13 cellular contexts compared by ENCODE assay signal in genomic region chr1:233520510-233521191, GRCh38.
A peak's percentile ranks its signal among the peaks of the same experiment; 100 is the strongest.
DNase-seq lines count a peak whose midpoint lies in the region; ATAC-seq, FAIRE-seq and TF ChIP-seq lines count a peak whose summit lies in the region.
"Had no signal": no experiment of that assay in that cellular context is flagged by ENCODE, and none has a peak within 500 bp of the region (broad histone marks: within the 10 kb centered on the region; RNA-seq: fewer than 3 reads in every experiment).

No MANE protein-coding gene starts in this region.

- H3K36me3 ChIP-seq in adipocyte (ENCODE audit: control insufficient read depth, insufficient read depth, low read length, severe bottlenecking), result no peaks in the 10 kb centered on the region

- no peaks in the 10 kb centered on the region for H3K27me3 ChIP-seq in adipocyte (replicated peaks; ENCODE audit: control insufficient read depth, insufficient read depth, low read length)

- TF ChIP-seq EP300 in A549 (IDR thresholded peaks at IDR 0.05), result no peak

- 45% methylated on average over 5 of the region's 5 CpGs for WGBS in A549 (ENCODE audit: missing lambda C conversion rate)

- no peak for TF ChIP-seq RAD21 in A549 (conservative IDR thresholded peaks at IDR 0.05 in 1 of 2, IDR thresholded peaks at IDR 0.05 in 1 of 2)

- H3K9me3 ChIP-seq in A549 (no peaks in the 10 kb centered on the region), adipocyte (ENCODE audit: control insufficient read depth, low read length) (no peaks in the 10 kb centered on the region)

- no peak overlapping the region for H3K9ac ChIP-seq in adipocyte (ENCODE audit: low read length)

- peak overlapping the region; percentile 4; the same call in 1 of the 3 replicates for H3K4me2 ChIP-seq in A549

- TF ChIP-seq POLR2A in A549 (IDR thresholded peaks at IDR 0.05; ENCODE audit: low read length), result no peak
- no peak for TF ChIP-seq POLR2A in H54 (IDR thresholded peaks at IDR 0.05; ENCODE audit: low read depth, low read length)

- peak; percentile 55 to 74 for DNase-seq in A549 (ENCODE audit: low read depth in 1 of 2, low spot score in 1 of 2)
- peak; percentile 36 for DNase-seq in H54 (ENCODE audit: insufficient read length, low spot score)
- peak; percentile 22 for DNase-seq in adipocyte (ENCODE audit: low read depth)
- DNase-seq in kidney glomerular epithelial cell (lab: John Stamatoyannopoulos, UW), result peak; percentile 73
- no peak for DNase-seq in HuH-7.5 (ENCODE audit: low spot score)
- no peak for DNase-seq in frontal cortex (ENCODE audit: low spot score in 2 of 2)
- DNase-seq in cerebellar cortex (ENCODE audit: low spot score), result no peak
- DNase-seq: activated T-cell treated with anti-CD3 and anti-CD28 coated beads, Interleukin-2, amount 50 U/mL, for 4 hours; NCI-H2227 treated with DMSO at 0.1 percent for 48 hours; stimulated activated CD4-positive, alpha-beta T cell treated with anti-CD3 and anti-CD28 coated beads, Interleukin-2, amount 100 ng/mL, for 24 hours had no signal

- peak overlapping the region in 1 of 2 experiments; percentile 55; a peak in 2 of 6 replicates for H3K27ac ChIP-seq in A549

- peak; percentile 88 to 94 for ATAC-seq in A549
- no peak for ATAC-seq in HG02678 (IDR thresholded peaks at IDR 0.05; ENCODE audit: unreplicated experiment)
- ATAC-seq: activated T-cell treated with anti-CD3 and anti-CD28 coated beads, Interleukin-2, amount 50 U/mL, for 4 hours; Right ventricle myocardium inferior; stimulated activated effector memory CD8-positive, alpha-beta T cell treated with anti-CD3 and anti-CD28 coated beads, Interleukin-12 subunit alpha, Interleukin-12 subunit beta, amount 100 ng/mL, for 72 hours had no signal

- no peak overlapping the region for H3K4me3 ChIP-seq in A549
- no peak overlapping the region for H3K4me3 ChIP-seq in adipocyte (ENCODE audit: low read length)

- TF ChIP-seq CTCF in A549 (IDR thresholded peaks at IDR 0.05), result no peak

- CTCF ChIA-PET in A549 (lab: Yijun Ruan, JAX), result interaction anchor here (0.6 to 1.4 kb wide), 3 partner anchors 9 to 721 kb away, joined by 4 read pairs; no protein-coding TSS in a partner anchor

- POLR2A ChIA-PET in A549 (lab: Yijun Ruan, JAX), result no interaction called here

- peaks cover 10% of the 10 kb centered on the region; the same call in 2 of the 3 replicates for H3K4me1 ChIP-seq in A549
- no peaks in the 10 kb centered on the region for H3K4me1 ChIP-seq in adipocyte (ENCODE audit: control insufficient read depth, insufficient read depth, low read length)

- peak; percentile 61 for FAIRE-seq in A549 (lab: Jason Lieb, UNC)
- FAIRE-seq in H54 (lab: Jason Lieb, UNC), result peak; percentile 82
- no peak for FAIRE-seq in frontal cortex (lab: Jason Lieb, UNC)

TF ChIP-seq in A549, 52 proteins besides CTCF, POLR2A, EP300 and RAD21:
- TF ChIP-seq CHD4 (IDR thresholded peaks at IDR 0.05; ENCODE audit: borderline replicate concordance) (no peak), HOXA7 (CRISPR knock-in tag; IDR thresholded peaks at IDR 0.05) (no peak), JUN (IDR thresholded peaks at IDR 0.05) (no peak)
- TF ChIP-seq, protein P1, sequence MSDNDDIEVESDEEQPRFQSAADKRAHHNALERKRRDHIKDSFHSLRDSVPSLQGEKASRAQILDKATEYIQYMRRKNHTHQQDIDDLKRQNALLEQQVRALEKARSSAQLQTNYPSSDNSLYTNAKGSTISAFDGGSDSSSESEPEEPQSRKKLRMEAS (IDR thresholded peaks at IDR 0.05), result peak; percentile 42; the same call in 1 of the 2 replicates

Comparison
In these comparisons a context has a peak if more than half of its experiments do, and no peak if none do; other contexts are left out.
1. DNase-seq: peak in A549 (2 of 2), H54 (single experiment), adipocyte (single experiment) and kidney glomerular epithelial cell (single experiment); none in HuH-7.5 (single experiment), frontal cortex (0 of 2) and cerebellar cortex (single experiment).